In the genomic region with DNA sequence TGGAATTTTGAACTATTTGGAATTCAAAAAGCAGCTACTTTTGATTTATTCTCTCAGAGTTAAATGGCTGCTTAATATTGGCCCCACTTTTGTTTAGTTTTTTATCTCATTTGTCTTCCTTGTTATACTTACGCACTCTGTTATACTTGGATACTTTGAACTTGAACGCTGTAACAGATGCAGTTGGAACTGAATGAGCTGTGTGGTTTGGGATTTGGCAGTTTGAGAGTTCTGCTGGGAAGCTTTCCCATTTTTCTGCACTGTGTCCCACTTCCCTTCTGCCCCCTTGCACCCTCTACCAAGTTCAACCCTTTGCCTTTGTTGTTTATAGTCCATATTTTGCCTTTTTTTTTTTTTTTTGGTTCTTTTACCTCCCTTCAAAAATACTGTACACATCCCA, we compare ENCODE assay signal across 10 cellular contexts. TPM values are rescaled to one million over a fixed set of nuclear protein-coding genes. Genes with fewer than 3 reads are reported as not detected.
DNase-seq lines count a peak whose midpoint lies in the region; ATAC-seq, FAIRE-seq and TF ChIP-seq lines count a peak whose summit lies in the region.
"Had no signal": no experiment of that assay in that cellular context is flagged by ENCODE, and none has a peak within 500 bp of the region (broad histone marks: within the 10 kb centered on the region; RNA-seq: fewer than 3 reads in every experiment).

No MANE protein-coding gene starts in this region.

- no peak overlapping the region for H3K4me2 ChIP-seq in neural progenitor cell

- no peaks in the 10 kb centered on the region for H3F3A ChIP-seq in neural progenitor cell (ENCODE audit: low read depth)

- TF ChIP-seq POLR2A in body of pancreas (IDR thresholded peaks at IDR 0.05) = no peak

- no peak overlapping the region for H2AFZ ChIP-seq in neural progenitor cell (replicated peaks)

- H3K36me3 ChIP-seq in body of pancreas (replicated peaks in 1 of 2; ENCODE audit: insufficient read depth in 1 of 2, low read depth in 2 of 2) (peaks cover 0 to 3% of the 10 kb centered on the region in 2 donors), kidney (ENCODE audit: control insufficient read depth in 1 of 2, insufficient read depth in 2 of 2, low read length in 2 of 2) (peaks cover 0 to 6% of the 10 kb centered on the region in 2 donors), neural progenitor cell (no peaks in the 10 kb centered on the region)

- peaks cover 9% of the 10 kb centered on the region for H3K36me3 Mint-ChIP-seq in neural progenitor cell

- WGBS in body of pancreas, 2 donors = 9 to 14% methylated on average over 2 of the region's 2 CpGs

- H3K79me2 ChIP-seq in neural progenitor cell (ENCODE audit: low read depth) = no peaks in the 10 kb centered on the region

- H3K9me3 ChIP-seq in body of pancreas = no peaks in the 10 kb centered on the region
- H3K9me3 ChIP-seq in kidney (ENCODE audit: control insufficient read depth in 1 of 2, low read length in 2 of 2) = no peaks in the 10 kb centered on the region
- H3K9me3 ChIP-seq in neural progenitor cell (ENCODE audit: low read depth) = no peaks in the 10 kb centered on the region

- ATAC-seq in body of pancreas = no peak
- no peak for ATAC-seq in HG02623 (IDR thresholded peaks at IDR 0.05; ENCODE audit: unreplicated experiment)
- no peak for ATAC-seq in HG03025 (IDR thresholded peaks at IDR 0.05; ENCODE audit: low FRiP score, unreplicated experiment)

- no peak for FAIRE-seq in kidney (lab: Jason Lieb, UNC)

- no peak for TF ChIP-seq CTCF in body of pancreas (IDR thresholded peaks at IDR 0.05)
- TF ChIP-seq CTCF in kidney (IDR thresholded peaks at IDR 0.05; ENCODE audit: borderline replicate concordance, extremely low read depth, insufficient read depth) = no peak
- no peak for TF ChIP-seq CTCF in retinal pigment epithelial cell (conservative IDR thresholded peaks at IDR 0.05; ENCODE audit: low read depth, low read length)
- no peak for TF ChIP-seq CTCF in neural progenitor cell (IDR thresholded peaks at IDR 0.05)

- H3K27me3 Mint-ChIP-seq in neural progenitor cell (ENCODE audit: insufficient read depth, low read depth) = peaks cover 2% of the 10 kb centered on the region

- peaks cover 21% of the 10 kb centered on the region for H3K4me1 Mint-ChIP-seq in neural progenitor cell

- H3K27ac Mint-ChIP-seq in neural progenitor cell = no peak overlapping the region

- peak overlapping the region; percentile 33 to 43 for H3K9ac ChIP-seq in kidney (ENCODE audit: low read length in 2 of 2)
- no peak overlapping the region for H3K9ac ChIP-seq in neural progenitor cell

- H4K20me1 ChIP-seq in neural progenitor cell (ENCODE audit: low read depth) = no peaks in the 10 kb centered on the region

- no peak overlapping the region for H3K4me3 Mint-ChIP-seq in neural progenitor cell
- H3K4me3 Mint-ChIP-seq: central memory CD8-positive, alpha-beta T cell had no signal

- H3K27ac ChIP-seq in body of pancreas (peak overlapping the region in 3 of 4 donors; percentile 51 to 99 (median 98)), kidney (ENCODE audit: low read depth in 2 of 2, low read length in 2 of 2) (peak overlapping the region in 1 of 2 donors; percentile 27), neural progenitor cell (no peak overlapping the region)

- peaks cover 60% of the 10 kb centered on the region for H3K4me1 ChIP-seq in body of pancreas
- H3K4me1 ChIP-seq in kidney (ENCODE audit: control insufficient read depth in 1 of 2, insufficient read depth in 1 of 2, low read depth in 1 of 2, low read length in 2 of 2) = peaks cover 3 to 8% of the 10 kb centered on the region in 2 donors
- peaks cover 3% of the 10 kb centered on the region for H3K4me1 ChIP-seq in neural progenitor cell

- no peaks in the 10 kb centered on the region for H3K9me3 Mint-ChIP-seq in neural progenitor cell
- H3K9me3 Mint-ChIP-seq: central memory CD8-positive, alpha-beta T cell had no signal

- intact Hi-C loops in body of pancreas (cut with DNase I) (loop anchor here (10.0 kb wide), 1 partner anchor 70 kb away; no protein-coding TSS in a partner anchor), kidney (cut with DNase I) (no loop called here)

- no peak overlapping the region for H3K4me3 ChIP-seq in body of pancreas
- peak overlapping the region; percentile 18 to 82 for H3K4me3 ChIP-seq in kidney (ENCODE audit: low read length in 2 of 2)
- peak overlapping the region; percentile 30 for H3K4me3 ChIP-seq in retinal pigment epithelial cell (ENCODE audit: low read length)
- no peak overlapping the region for H3K4me3 ChIP-seq in neural progenitor cell

- DNase-seq in G401 (ENCODE audit: low spot score) = peak; percentile 34
- no peak for DNase-seq in body of pancreas
- DNase-seq in kidney = no peak
- DNase-seq in retinal pigment epithelial cell (ENCODE audit: low read depth) = no peak
- DNase-seq in NCI-H526 treated with DMSO at 0.1 percent for 48 hours (lab: John Stamatoyannopoulos, UW) = no peak
- no peak for DNase-seq in neural progenitor cell (ENCODE audit: low spot score)
- DNase-seq: T-helper 9 cell had no signal

- in situ Hi-C loops in G401 (cut with HindIII; ENCODE audit: low sequenced_read_pairs) = no loop called here

- H3K27me3 ChIP-seq in body of pancreas = no peaks in the 10 kb centered on the region
- peaks cover 49% of the 10 kb centered on the region for H3K27me3 ChIP-seq in neural progenitor cell

RNA-seq across cellular contexts. Expression of gene RHOBTB3, which starts 3.8 kb away (rescaled TPM):
- total RNA-seq in G401 (2014; rRNA removed; shearing (Covaris generic)) = 0.54 and 2.6 TPM in 2 replicates
- 100 to 1,000 TPM; 153 to 196 TPM for total RNA-seq in body of pancreas
- 54.5 TPM for total RNA-seq in kidney
- polyA plus RNA-seq in kidney (ENCODE audit: insufficient read depth, low read depth, low replicate concordance) = 22.5 TPM
- 3.6 and 5.5 TPM in 2 replicates for total RNA-seq in neural progenitor cell (ENCODE audit: low replicate concordance)

RNA-seq across cellular contexts. Expression of gene SPATA9, which starts 52.1 kb away (rescaled TPM):
- total RNA-seq in G401 (2014; rRNA removed; shearing (Covaris generic)) = not detected in 2 replicates
- total RNA-seq in body of pancreas (not detected), kidney (1.0 TPM), neural progenitor cell (ENCODE audit: low replicate concordance) (not detected in 2 replicates)
- polyA plus RNA-seq in kidney (ENCODE audit: insufficient read depth, low read depth, low replicate concordance) = 1.1 TPM

Comparison
In these comparisons a context has a peak if more than half of its experiments do, and no peak if none do; other contexts are left out.
1. H3K4me3 ChIP-seq: peak in kidney (2 of 2) and retinal pigment epithelial cell (single experiment); none in body of pancreas (0 of 2) and neural progenitor cell (single experiment).